In genomic region chr6:160421854-160422253, GRCh38 we compare ENCODE assay signal across 23 cellular contexts.
DNase-seq lines count a peak whose midpoint lies in the region; ATAC-seq, FAIRE-seq and TF ChIP-seq lines count a peak whose summit lies in the region.
"Had no signal": no experiment of that assay in that cellular context is flagged by ENCODE, and none has a peak within 500 bp of the region (broad histone marks: within the 10 kb centered on the region; RNA-seq: fewer than 3 reads in every experiment).

No MANE protein-coding gene starts in this region.

- DNase-seq in Ammon's horn (ENCODE audit: low spot score) (peak; percentile 58), fibroblast of pulmonary artery (ENCODE audit: low read depth) (peak; percentile 83), HepG2 (ENCODE audit: low spot score) (no peak), stomach (no peak), middle frontal gyrus (ENCODE audit: extremely low spot score, low spot score) (no peak), T-helper 1 cell (no peak)
- no peak for DNase-seq in activated naive CD4-positive, alpha-beta T cell treated with anti-CD3 and anti-CD28 coated beads, Interleukin-2, amount 10 ng/mL, durations not matched to agents 7 days and 5 days
- DNase-seq: activated CD4-positive, alpha-beta T cell treated with anti-CD3 and anti-CD28 coated beads, Interleukin-2, amount 50 U/mL, for 4 hours; activated gamma-delta T cell treated with Interleukin-2 at 50 U/mL for 16 hours; endodermal cell; NCI-H1417 treated with DMSO at 0.1 percent for 48 hours; NCI-H774; SJCRH30; stimulated activated CD4-positive, alpha-beta T cell treated with anti-CD3 and anti-CD28 coated beads, Interleukin-1b, Interleukin-23, amount 100 ng/mL, for 48 hours; stimulated activated naive CD4-positive, alpha-beta T cell; T-helper 17 cell; upper lobe of right lung had no signal

- H3K4me3 ChIP-seq in fibroblast of pulmonary artery (replicated peaks; ENCODE audit: low read depth, low read length) (no peak overlapping the region), HepG2 (replicated peaks in 1 of 3; ENCODE audit: insufficient read depth in 1 of 3, low read depth in 2 of 3, low read length in 3 of 3) (no peak overlapping the region), stomach (no peak overlapping the region)
- H3K4me3 ChIP-seq: A549, HAP-1, SJCRH30, upper lobe of right lung had no signal

- H3K27me3 ChIP-seq in HepG2 (ENCODE audit: control insufficient read depth in 1 of 2, insufficient read depth in 2 of 2, low read length in 2 of 2) (no peaks in the 10 kb centered on the region), stomach (no peaks in the 10 kb centered on the region)
- H3K27me3 ChIP-seq: upper lobe of right lung had no signal

- CTCF ChIA-PET in HepG2 (lab: Yijun Ruan, JAX; ENCODE audit: low intra/inter-chr PET ratio, low total read pairs): no interaction called here
- CTCF ChIA-PET in activated naive CD4-positive, alpha-beta T cell treated with anti-CD3 and anti-CD28 coated beads, Interleukin-2, amount 10 ng/mL, durations not matched to agents 7 days and 5 days (lab: Charles Lee): no interaction called here

- peaks cover 29% of the 10 kb centered on the region for H3K27me3 Mint-ChIP-seq in activated naive CD4-positive, alpha-beta T cell treated with anti-CD3 and anti-CD28 coated beads, Interleukin-2, amount 10 ng/mL, durations not matched to agents 7 days and 5 days

- BruUV-seq in HepG2 (replicated peaks; lab: Mats Ljungman, UMichigan): no TSS peak

- no peak overlapping the region for H3K9ac ChIP-seq in HepG2 (ENCODE audit: insufficient read depth, low read depth, low read length)

- no peaks in the 10 kb centered on the region for H3K36me3 Mint-ChIP-seq in activated naive CD4-positive, alpha-beta T cell treated with anti-CD3 and anti-CD28 coated beads, Interleukin-2, amount 10 ng/mL, durations not matched to agents 7 days and 5 days
- H3K36me3 Mint-ChIP-seq: CD14-positive monocyte had no signal

- H3K4me3 Mint-ChIP-seq in activated naive CD4-positive, alpha-beta T cell treated with anti-CD3 and anti-CD28 coated beads, Interleukin-2, amount 10 ng/mL, durations not matched to agents 7 days and 5 days: no peak overlapping the region
- H3K4me3 Mint-ChIP-seq: CD14-positive monocyte, endodermal cell, T-helper 17 cell had no signal

- no peak for FAIRE-seq in HepG2 (lab: Jason Lieb, UNC)
- FAIRE-seq: A549, colon, GM12892 had no signal

- intact Hi-C loops in HepG2 (cut with micrococcal nuclease; ENCODE audit: unreplicated experiment): no loop called here
- intact Hi-C loops in stomach (cut with DNase I; ENCODE audit: low total_unique reads): no loop called here

- H2AFZ ChIP-seq in HepG2 (ENCODE audit: low read length): no peak overlapping the region

- TF ChIP-seq CTCF in fibroblast of pulmonary artery (IDR thresholded peaks at IDR 0.05; ENCODE audit: low read length, missing control alignments) (no peak), HepG2 (CRISPR knock-in tag; IDR thresholded peaks at IDR 0.05) (no peak), stomach (IDR thresholded peaks at IDR 0.05) (no peak)

- ATAC-seq in HepG2: 0 out of 3 replicates have a peak, but pooled peaks have one; percentile 29
- no peak for ATAC-seq in GM21529 (IDR thresholded peaks at IDR 0.05; ENCODE audit: unreplicated experiment)
- ATAC-seq: A549, T-helper 17 cell, upper lobe of right lung had no signal

- no peaks in the 10 kb centered on the region for H3K9me3 Mint-ChIP-seq in activated naive CD4-positive, alpha-beta T cell treated with anti-CD3 and anti-CD28 coated beads, Interleukin-2, amount 10 ng/mL, durations not matched to agents 7 days and 5 days
- H3K9me3 Mint-ChIP-seq: endodermal cell had no signal

- H3K4me2 ChIP-seq in HepG2 (ENCODE audit: low read depth, low read length): no peak overlapping the region
- H3K4me2 ChIP-seq: A549 had no signal

- WGBS in HepG2 (ENCODE audit: low lambda C conversion rate): 95% methylated on average over 5 of the region's 5 CpGs
- WGBS in stomach, 5 donors: 77 to 92% (median 90%) methylated on average over 5 of the region's 5 CpGs

- TF ChIP-seq POLR2A in HepG2 (IDR thresholded peaks at IDR 0.05; ENCODE audit: insufficient read depth in 1 of 2, low read depth in 2 of 2, low read length in 2 of 2) (no peak), stomach (IDR thresholded peaks at IDR 0.05) (no peak)

- no peaks in the 10 kb centered on the region for H4K20me1 ChIP-seq in HepG2 (ENCODE audit: insufficient read depth, low read length)

- no peaks in the 10 kb centered on the region for H3K79me2 ChIP-seq in HepG2 (ENCODE audit: insufficient read depth, low read length)

- H3K36me3 ChIP-seq in HepG2 (replicated peaks in 1 of 2; ENCODE audit: control insufficient read depth in 1 of 2, insufficient read depth in 2 of 2, low read length in 2 of 2) (peaks cover 0 to 6% of the 10 kb centered on the region in 2 experiments; a peak in 2 of 5 replicates), stomach (no peaks in the 10 kb centered on the region)
- H3K36me3 ChIP-seq: HAP-1, SJCRH30, upper lobe of right lung had no signal

- in situ Hi-C loops in HepG2 (cut with HindIII; ENCODE audit: extremely low pct_ligation_motif_present, low pct_unique_long_range_greater_than_20kb): no loop called here

- H3K27ac ChIP-seq in HepG2 (ENCODE audit: extremely low read length, insufficient read depth, low read length): no peak overlapping the region
- H3K27ac ChIP-seq in stomach: peak overlapping the region in 3 of 5 donors; percentile 18 to 81 (median 56)
- H3K27ac ChIP-seq: A549, SJCRH30, upper lobe of right lung had no signal

- H3K4me1 Mint-ChIP-seq in activated naive CD4-positive, alpha-beta T cell treated with anti-CD3 and anti-CD28 coated beads, Interleukin-2, amount 10 ng/mL, durations not matched to agents 7 days and 5 days: peaks cover 7% of the 10 kb centered on the region
- H3K4me1 Mint-ChIP-seq: endodermal cell had no signal

- H3K27ac Mint-ChIP-seq in activated naive CD4-positive, alpha-beta T cell treated with anti-CD3 and anti-CD28 coated beads, Interleukin-2, amount 10 ng/mL, durations not matched to agents 7 days and 5 days: no peak overlapping the region
- H3K27ac Mint-ChIP-seq: endodermal cell, T-helper 17 cell had no signal

- TF ChIP-seq EP300 in HepG2 (IDR thresholded peaks at IDR 0.05; ENCODE audit: low read depth in 2 of 2, low read length in 2 of 2) (no peak), HepG2 (CRISPR knock-in tag; IDR thresholded peaks at IDR 0.05; ENCODE audit: borderline replicate concordance) (no peak), stomach (IDR thresholded peaks at IDR 0.05) (no peak)

- POLR2A ChIA-PET in HepG2 (lab: Yijun Ruan, JAX): no interaction called here

- TF ChIP-seq RAD21 in HepG2 (CRISPR knock-in tag; IDR thresholded peaks at IDR 0.05): no peak

- H3K9me3 ChIP-seq in HepG2 (ENCODE audit: low read length) (no peaks in the 10 kb centered on the region), stomach (no peaks in the 10 kb centered on the region)
- H3K9me3 ChIP-seq: A549, HAP-1, upper lobe of right lung had no signal

- peaks cover 13% of the 10 kb centered on the region; the same call in 1 of the 2 replicates for H3K4me1 ChIP-seq in HepG2 (ENCODE audit: insufficient read depth, low read length)
- peaks cover 0 to 4% (median 2%) of the 10 kb centered on the region in 4 donors for H3K4me1 ChIP-seq in stomach
- H3K4me1 ChIP-seq: HAP-1, upper lobe of right lung had no signal

TF ChIP-seq in HepG2, 621 proteins besides CTCF, POLR2A, EP300 and RAD21:
- no peak for TF ChIP-seq NFYB (CRISPR knock-in tag; IDR thresholded peaks at IDR 0.05)
- no peak for TF ChIP-seq IKZF4 (CRISPR knock-in tag; IDR thresholded peaks at IDR 0.05; ENCODE audit: borderline replicate concordance, low read depth, not compliant biosample characterization)
- no peak for TF ChIP-seq JDP2 (CRISPR knock-in tag; IDR thresholded peaks at IDR 0.05; ENCODE audit: borderline replicate concordance)
- TF ChIP-seq ZNF224 (CRISPR knock-in tag; IDR thresholded peaks at IDR 0.05): no peak
- TF ChIP-seq MEIS2 (CRISPR knock-in tag; IDR thresholded peaks at IDR 0.05): no peak
- TF ChIP-seq GATAD1 (CRISPR knock-in tag; IDR thresholded peaks at IDR 0.05): no peak

Comparison
In these comparisons a context has a peak if more than half of its experiments do, and no peak if none do; other contexts are left out.
1. DNase-seq: peak in Ammon's horn (single experiment) and fibroblast of pulmonary artery (single experiment); none in HepG2 (single experiment), stomach (single experiment), activated naive CD4-positive, alpha-beta T cell treated with anti-CD3 and anti-CD28 coated beads, Interleukin-2, amount 10 ng/mL, durations not matched to agents 7 days and 5 days (single experiment), middle frontal gyrus (single experiment) and T-helper 1 cell (0 of 5).